In genomic region chr4:122797405-122798094, GRCh38 we compare ENCODE assay signal across 9 cellular contexts. TPM values are rescaled to one million over a fixed set of nuclear protein-coding genes. Genes with fewer than 3 reads are reported as not detected.
DNase-seq lines count a peak whose midpoint lies in the region; ATAC-seq and TF ChIP-seq lines count a peak whose summit lies in the region.
"Had no signal": no experiment of that assay in that cellular context is flagged by ENCODE, and none has a peak within 500 bp of the region (broad histone marks: within the 10 kb centered on the region; RNA-seq: fewer than 3 reads in every experiment).

No MANE protein-coding gene starts in this region.

- TSS peak; percentile 25 for BruUV-seq in PC-9 (replicated peaks; lab: Mats Ljungman, UMichigan)

- H3K27me3 ChIP-seq in BJ (ENCODE audit: control insufficient read depth, insufficient read depth, low read length) (no peaks in the 10 kb centered on the region), PC-9 (ENCODE audit: insufficient read depth, low read depth) (no peaks in the 10 kb centered on the region), fibroblast of lung (ENCODE audit: control insufficient read depth, insufficient read depth, low read length) (no peaks in the 10 kb centered on the region), prostate gland (replicated peaks; ENCODE audit: insufficient read depth) (no peaks in the 10 kb centered on the region)

- H3K36me3 ChIP-seq in BJ (ENCODE audit: control insufficient read depth, insufficient read depth, low read length) (no peaks in the 10 kb centered on the region), PC-9 (ENCODE audit: low read depth) (no peaks in the 10 kb centered on the region), fibroblast of lung (ENCODE audit: control insufficient read depth, insufficient read depth, low read length) (no peaks in the 10 kb centered on the region), prostate gland (no peaks in the 10 kb centered on the region)

- WGBS in prostate gland: 88% methylated on average over 2 of the region's 2 CpGs

- H3K27ac ChIP-seq in PC-9: no peak overlapping the region
- peak overlapping the region; percentile 60 for H3K27ac ChIP-seq in fibroblast of lung (ENCODE audit: insufficient read depth, low read length)
- peak overlapping the region; percentile 32 to 35 for H3K27ac ChIP-seq in prostate gland

- H3K4me1 ChIP-seq in PC-9 (replicated peaks; ENCODE audit: insufficient read depth) (no peaks in the 10 kb centered on the region), fibroblast of lung (ENCODE audit: control insufficient read depth, extremely low read depth, insufficient read depth, low read length) (peaks cover 10% of the 10 kb centered on the region), prostate gland (replicated peaks) (no peaks in the 10 kb centered on the region)

- no peak for ATAC-seq in HG03095 (IDR thresholded peaks at IDR 0.05; ENCODE audit: unreplicated experiment)
- no peak for ATAC-seq in HG03354 (IDR thresholded peaks at IDR 0.05; ENCODE audit: poor library complexity, severe bottlenecking, unreplicated experiment)
- no peak for ATAC-seq in HG02852 (IDR thresholded peaks at IDR 0.05; ENCODE audit: unreplicated experiment)
- ATAC-seq in GM21619 (IDR thresholded peaks at IDR 0.05; ENCODE audit: unreplicated experiment): no peak

- H4K20me1 ChIP-seq in PC-9 (ENCODE audit: insufficient read depth): no peaks in the 10 kb centered on the region
- no peaks in the 10 kb centered on the region for H4K20me1 ChIP-seq in fibroblast of lung (ENCODE audit: control insufficient read depth, extremely low read depth, insufficient read depth, low read length)

- H3K9me2 ChIP-seq in PC-9 (ENCODE audit: insufficient read depth): no peaks in the 10 kb centered on the region

- H2AFZ ChIP-seq in PC-9 (no peak overlapping the region), fibroblast of lung (ENCODE audit: low read length) (peak overlapping the region; percentile 24)

- CTCF ChIA-PET in BJ (lab: Yijun Ruan, JAX): interaction anchor here (0.6 to 3.9 kb wide), 5 partner anchors 21 to 281 kb away, joined by 3 to 12 read pairs (median 3); no protein-coding TSS in a partner anchor
- CTCF ChIA-PET in PC-9 (lab: Charles Lee): no interaction called here

- DNase-seq in BJ (ENCODE audit: low read depth) (no peak), PC-9 (no peak), fibroblast of lung (ENCODE audit: low read depth in 2 of 2) (no peak), prostate gland (ENCODE audit: low spot score) (no peak)
- DNase-seq: activated CD8-positive, alpha-beta memory T cell treated with anti-CD3 and anti-CD28 coated beads for 24 hours had no signal

- H3K4me3 ChIP-seq in BJ (ENCODE audit: low read depth, low read length): peak overlapping the region; percentile 1; the same call in 1 of the 2 replicates
- no peak overlapping the region for H3K4me3 ChIP-seq in PC-9
- H3K4me3 ChIP-seq in fibroblast of lung (replicated peaks in 1 of 4; ENCODE audit: control extremely low read depth in 1 of 4, insufficient read depth in 1 of 4, low read depth in 3 of 4, low read length in 4 of 4): peak overlapping the region in 1 of 4 experiments; percentile 27
- H3K4me3 ChIP-seq in prostate gland: no peak overlapping the region

- H3F3A ChIP-seq in PC-9 (ENCODE audit: insufficient read depth, low read depth): no peaks in the 10 kb centered on the region

- no peak overlapping the region for H3K9ac ChIP-seq in fibroblast of lung (ENCODE audit: insufficient read depth, low read length)

- intact Hi-C loops in PC-9 (cut with micrococcal nuclease; ENCODE audit: unreplicated experiment) (loop anchor here (1.0 kb wide), 1 partner anchor 14 kb away; no protein-coding TSS in a partner anchor), prostate gland (cut with DNase I) (no loop called here)

- H3K4me2 ChIP-seq in PC-9: no peak overlapping the region
- H3K4me2 ChIP-seq in fibroblast of lung (ENCODE audit: extremely low read depth, insufficient read depth, low read length): peak overlapping the region; percentile 72

- H3K79me2 ChIP-seq in PC-9 (ENCODE audit: low read depth) (no peaks in the 10 kb centered on the region), fibroblast of lung (ENCODE audit: control insufficient read depth, insufficient read depth, low read length) (no peaks in the 10 kb centered on the region)

- POLR2A ChIA-PET in BJ (lab: Charles Lee) (interaction anchor here (0.5 to 1.0 kb wide), 3 partner anchors 32 to 34 kb away, joined by 3 to 5 read pairs (median 5); no protein-coding TSS in a partner anchor), PC-9 (lab: Charles Lee; ENCODE audit: unreplicated experiment) (interaction anchor here (0.7 kb wide), 1 partner anchor 77 kb away, joined by 9 read pairs; no protein-coding TSS in a partner anchor)

- TF ChIP-seq CTCF in BJ (IDR thresholded peaks at IDR 0.05; ENCODE audit: insufficient read depth, low read depth, low read length) (no peak), PC-9 (conservative IDR thresholded peaks at IDR 0.05) (no peak), fibroblast of lung (conservative IDR thresholded peaks at IDR 0.05 in 1 of 2, IDR thresholded peaks at IDR 0.05 in 1 of 2; ENCODE audit: low read depth in 1 of 2, low read length in 2 of 2) (no peak), prostate gland (IDR thresholded peaks at IDR 0.05) (no peak)

- TF ChIP-seq POLR2A in prostate gland (IDR thresholded peaks at IDR 0.05): no peak

- H3K9me3 ChIP-seq in PC-9 (ENCODE audit: insufficient read depth, low read depth): no peaks in the 10 kb centered on the region
- no peaks in the 10 kb centered on the region for H3K9me3 ChIP-seq in fibroblast of lung (ENCODE audit: control insufficient read depth, insufficient read depth, low read depth, low read length)
- no peaks in the 10 kb centered on the region for H3K9me3 ChIP-seq in prostate gland

RNA-seq across cellular contexts. Expression of gene FGF2, which starts 29.1 kb away (rescaled TPM):
- polyA plus RNA-seq in BJ (2011; rRNA removed): 72.7 and 192 TPM in 2 replicates
- 127 and 158 TPM in 2 replicates for polyA minus RNA-seq in BJ (2011; rRNA and poly(A)+ RNA removed)
- total RNA-seq in PC-9 (2021): 1.4 and 2.1 TPM in 2 replicates
- 57.8 and 98.3 TPM in 2 replicates for total RNA-seq in fibroblast of lung
- polyA plus RNA-seq in fibroblast of lung: 35.2 and 38.5 TPM in 2 replicates
- 25.3 and 28.2 TPM in 2 replicates for polyA plus RNA-seq in fibroblast of lung (2012)
- polyA minus RNA-seq in fibroblast of lung (ENCODE audit: low replicate concordance): 10.8 and 11.3 TPM in 2 replicates
- 1 to 10 TPM; 4.4 to 4.8 TPM for total RNA-seq in prostate gland

Comparison
In these comparisons a context has a peak if more than half of its experiments do, and no peak if none do; other contexts are left out.
1. RNA of gene FGF2, which starts 29.1 kb away (total RNA-seq): 57.8 to 98.3 TPM in fibroblast of lung; 4.4 to 4.8 TPM in prostate gland and 1.4 to 2.1 TPM in PC-9; every median in the first group is over 10 times any median in the second.